28 cellular contexts compared by ENCODE assay signal in the genomic region with DNA sequence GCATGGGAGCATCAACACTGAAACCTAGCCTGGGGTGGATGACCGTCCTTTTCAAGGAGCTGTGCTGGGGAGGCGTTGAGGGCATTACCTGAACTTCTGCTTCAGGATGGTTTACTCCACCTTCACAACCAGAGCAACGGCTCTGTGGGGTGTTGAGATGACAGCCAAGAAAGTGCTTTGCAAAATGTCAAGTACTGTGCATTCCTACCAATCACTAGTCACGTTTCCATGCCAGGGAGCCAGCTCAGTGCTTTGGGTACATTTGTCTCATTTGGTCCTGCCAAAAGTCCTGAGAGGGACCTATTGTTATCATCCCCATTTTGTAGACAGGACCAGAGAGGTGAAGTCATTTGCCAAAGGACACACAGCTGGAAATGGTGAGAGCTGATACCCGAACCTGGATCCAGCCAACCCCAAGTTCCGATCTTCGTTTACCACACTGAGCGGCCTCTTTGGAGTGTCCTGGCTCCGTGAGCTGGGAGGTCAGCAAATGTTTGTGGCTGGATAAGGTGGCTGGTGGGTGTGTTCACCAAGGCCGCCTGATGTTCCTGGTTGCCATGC.
"Had no signal": no experiment of that assay in that cellular context is flagged by ENCODE, and none has a peak within 500 bp of the region (broad histone marks: within the 10 kb centered on the region; RNA-seq: fewer than 3 reads in every experiment).

No MANE protein-coding gene starts in this region.

- H3K27me3 ChIP-seq: ovary, testis, upper lobe of right lung had no signal

- DNase-seq: head of caudate nucleus; hippocampal formation; kidney glomerular epithelial cell; left colon; left lung; midbrain; mucosa of descending colon; naive thymus-derived CD4-positive, alpha-beta T cell; ovary; retina; stimulated activated CD4-positive, alpha-beta T cell treated with anti-CD3 and anti-CD28 coated beads, Interleukin-12 subunit alpha, Interleukin-12 subunit beta, amount 100 ng/mL, for 4 hours; stimulated activated CD4-positive, alpha-beta T cell treated with anti-CD3 and anti-CD28 coated beads, Interleukin-15, amount 100 ng/mL, for 24 hours; stimulated activated CD4-positive, alpha-beta T cell treated with anti-CD3 and anti-CD28 coated beads, Interleukin-2, amount 100 ng/mL, for 24 hours; stimulated activated CD4-positive, alpha-beta T cell treated with anti-CD3 and anti-CD28 coated beads, Interleukin-4, amount 100 ng/mL, for 1 hour; stimulated activated naive B cell treated with anti-CD40 and anti-IgM and Interleukin-4, amounts not matched to agents 10 μg/mL and 1 μg/mL and 100 μg/mL, for 72 hours; stimulated activated naive CD8-positive, alpha-beta T cell treated with anti-CD3 and anti-CD28 coated beads, Interleukin-15, Interleukin-2, amounts not matched to agents 100 U/mL and 50 U/mL, for 24 hours; stomach; testis; tibial artery; trophoblast cell; upper lobe of right lung had no signal

- H3K4me1 ChIP-seq: prostate gland, testis had no signal

- FAIRE-seq: keratinocyte, urothelium cell line had no signal

- ATAC-seq: left lung; naive thymus-derived CD4-positive, alpha-beta T cell; natural killer cell treated with Interleukin-12 subunit alpha and Interleukin-12 subunit beta and Interleukin-15 and Interleukin-18, amount 100 ng/mL, for 72 hours; sciatic nerve; stimulated activated naive B cell treated with anti-CD40 and anti-IgM and Interleukin-4, amounts not matched to agents 10 μg/mL and 1 μg/mL and 100 μg/mL, for 72 hours; stimulated activated naive CD8-positive, alpha-beta T cell treated with anti-CD3 and anti-CD28 coated beads, Interleukin-15, Interleukin-2, amounts not matched to agents 100 U/mL and 50 U/mL, for 24 hours; upper lobe of right lung had no signal

- H3K36me3 ChIP-seq: left lung, ovary, prostate gland, stomach, tibial artery, upper lobe of right lung had no signal

- H3K4me3 ChIP-seq: left lung, lung, mucosa of descending colon, ovary, prostate gland, skin epidermis, stomach, testis, tibial artery, upper lobe of right lung had no signal

- H3K27ac ChIP-seq: left lung, ovary, prostate gland, skin epidermis, stomach, testis, tibial artery, upper lobe of right lung had no signal

- H3K9me3 ChIP-seq: left lung, mucosa of descending colon, ovary, prostate gland, stomach, testis, tibial artery, upper lobe of right lung had no signal
